In genomic region chr22:21014202-21015050, GRCh38 we compare ENCODE assay signal across 8 cellular contexts. TPM values are rescaled to one million over a fixed set of nuclear protein-coding genes. Genes with fewer than 3 reads are reported as not detected.
DNase-seq lines count a peak whose midpoint lies in the region; ATAC-seq and TF ChIP-seq lines count a peak whose summit lies in the region.

No MANE protein-coding gene starts in this region.

- peaks cover 11 to 26% (median 20%) of the 10 kb centered on the region in 9 donors for H3K4me1 ChIP-seq in heart right ventricle

- intact Hi-C loops in heart right ventricle (cut with DNase I) (loop anchor here in 1 of 10 donors (5.0 to 10.0 kb wide), 2 partner anchors 38 to 100 kb away; partner anchors contain the start of gene CRKL), posterior cingulate gyrus (cut with DNase I) (no loop called here)

- peak; percentile 89 to 97 (median 94) for ATAC-seq in heart right ventricle

- H3K36me3 Mint-ChIP-seq in type B pancreatic cell: no peaks in the 10 kb centered on the region

- TF ChIP-seq CTCF in HFF-Myc (IDR thresholded peaks at IDR 0.05; ENCODE audit: low read depth, low read length, missing control alignments) (no peak), heart right ventricle (IDR thresholded peaks at IDR 0.05) (no peak), type B pancreatic cell (conservative IDR thresholded peaks at IDR 0.05) (no peak)

- H3K4me3 Mint-ChIP-seq in type B pancreatic cell: peak overlapping the region; percentile 91

- peak overlapping the region; percentile 55 for H3K4me3 ChIP-seq in HFF-Myc (replicated peaks; ENCODE audit: low read depth, low read length)
- H3K4me3 ChIP-seq in heart right ventricle: peak overlapping the region; percentile 40 to 63 (median 58)

- DNase-seq in G401 (ENCODE audit: low spot score): peak; percentile 94
- peak; percentile 67 for DNase-seq in HFF-Myc (ENCODE audit: extremely low read depth, low read depth)
- peak; percentile 84 for DNase-seq in NCI-H128 (lab: John Stamatoyannopoulos, UW; ENCODE audit: unreplicated experiment)
- peak; percentile 65 to 87 (median 74) for DNase-seq in T-helper 1 cell
- peak; percentile 91 for DNase-seq in amniotic epithelial cell (ENCODE audit: low read depth)
- DNase-seq in heart right ventricle: peak; percentile 91 to 92
- peak; percentile 77 to 99 (median 92) for DNase-seq in posterior cingulate gyrus
- peak; percentile 93 for DNase-seq in type B pancreatic cell (ENCODE audit: extremely low spot score, unreplicated experiment)

- H3K27ac ChIP-seq in heart right ventricle: peak overlapping the region in 9 of 10 donors; percentile 49 to 86 (median 70)

- WGBS in heart right ventricle, 2 donors: 1% methylated on average over 44 of the region's 44 CpGs

- no peaks in the 10 kb centered on the region for H3K27me3 Mint-ChIP-seq in type B pancreatic cell

- H3K36me3 ChIP-seq in heart right ventricle: no peaks in the 10 kb centered on the region

- peak overlapping the region; percentile 80 for H3K27ac Mint-ChIP-seq in type B pancreatic cell

- in situ Hi-C loops in G401 (cut with HindIII; ENCODE audit: low sequenced_read_pairs): no loop called here

- no peaks in the 10 kb centered on the region for H3K9me3 Mint-ChIP-seq in type B pancreatic cell

- no peaks in the 10 kb centered on the region for H3K9me3 ChIP-seq in heart right ventricle

- peaks cover 22% of the 10 kb centered on the region for H3K4me1 Mint-ChIP-seq in type B pancreatic cell (ENCODE audit: unreplicated experiment)

- no peaks in the 10 kb centered on the region for H3K27me3 ChIP-seq in heart right ventricle

RNA-seq across cellular contexts. Expression of gene P2RX6, which starts 0.5 kb away (rescaled TPM):
- 0.98 and 1.1 TPM in 2 replicates for total RNA-seq in G401 (2014; rRNA removed; shearing (Covaris generic))
- total RNA-seq in heart right ventricle (1 to 10 TPM in 9 of 10 donors, under 1 TPM in 1; 0.81 to 7.7 (median 3.9) TPM), type B pancreatic cell (ENCODE audit: low replicate concordance) (0.71 and 2.8 TPM in 2 replicates)
- under 1 TPM; 0.07 to 0.80 TPM for polyA plus RNA-seq in heart right ventricle

RNA-seq across cellular contexts. Expression of gene THAP7, which starts 12.5 kb away (rescaled TPM):
- total RNA-seq in G401 (2014; rRNA removed; shearing (Covaris generic)): 70.5 and 73.5 TPM in 2 replicates
- total RNA-seq in heart right ventricle: 10 to 100 TPM; 15.5 to 26.3 (median 17.5) TPM
- 10 to 100 TPM; 29.3 to 54.9 TPM for polyA plus RNA-seq in heart right ventricle
- 16.9 and 26.4 TPM in 2 replicates for total RNA-seq in type B pancreatic cell (ENCODE audit: low replicate concordance)

RNA-seq across cellular contexts. Expression of gene SLC7A4, which starts 17.9 kb away (rescaled TPM):
- total RNA-seq in G401 (2014; rRNA removed; shearing (Covaris generic)): not detected in 2 replicates
- total RNA-seq in heart right ventricle: under 1 TPM in 4 of 10 donors, not detected in 6; 0.14 to 0.78 (median 0.20) TPM
- under 1 TPM in 1 of 2 donors, not detected in 1; 0.07 TPM for polyA plus RNA-seq in heart right ventricle
- total RNA-seq in type B pancreatic cell (ENCODE audit: low replicate concordance): 3.3 and 6.7 TPM in 2 replicates

RNA-seq across cellular contexts. Expression of gene LRRC74B, which starts 31.3 kb away (rescaled TPM):
- not detected in 2 replicates for total RNA-seq in G401 (2014; rRNA removed; shearing (Covaris generic))
- total RNA-seq in heart right ventricle (not detected), type B pancreatic cell (ENCODE audit: low replicate concordance) (0.65 TPM in 1 of 2 replicates, not detected in the other)
- not detected for polyA plus RNA-seq in heart right ventricle

RNA-seq across cellular contexts. Expression of gene LZTR1, which starts 32.3 kb away (rescaled TPM):
- 41.5 and 67.0 TPM in 2 replicates for total RNA-seq in G401 (2014; rRNA removed; shearing (Covaris generic))
- total RNA-seq in heart right ventricle: 10 to 100 TPM; 14.7 to 32.5 (median 23.7) TPM
- 10 to 100 TPM; 25.0 to 36.5 TPM for polyA plus RNA-seq in heart right ventricle
- 60.3 and 102 TPM in 2 replicates for total RNA-seq in type B pancreatic cell (ENCODE audit: low replicate concordance)

Comparison
In these comparisons a context has a peak if more than half of its experiments do, and no peak if none do; other contexts are left out.
1. Peak in every context shown above with its lines: DNase-seq, ATAC-seq, H3K4me3 ChIP-seq and H3K27ac ChIP-seq.